8 cellular contexts compared by ENCODE assay signal in the genomic region with DNA sequence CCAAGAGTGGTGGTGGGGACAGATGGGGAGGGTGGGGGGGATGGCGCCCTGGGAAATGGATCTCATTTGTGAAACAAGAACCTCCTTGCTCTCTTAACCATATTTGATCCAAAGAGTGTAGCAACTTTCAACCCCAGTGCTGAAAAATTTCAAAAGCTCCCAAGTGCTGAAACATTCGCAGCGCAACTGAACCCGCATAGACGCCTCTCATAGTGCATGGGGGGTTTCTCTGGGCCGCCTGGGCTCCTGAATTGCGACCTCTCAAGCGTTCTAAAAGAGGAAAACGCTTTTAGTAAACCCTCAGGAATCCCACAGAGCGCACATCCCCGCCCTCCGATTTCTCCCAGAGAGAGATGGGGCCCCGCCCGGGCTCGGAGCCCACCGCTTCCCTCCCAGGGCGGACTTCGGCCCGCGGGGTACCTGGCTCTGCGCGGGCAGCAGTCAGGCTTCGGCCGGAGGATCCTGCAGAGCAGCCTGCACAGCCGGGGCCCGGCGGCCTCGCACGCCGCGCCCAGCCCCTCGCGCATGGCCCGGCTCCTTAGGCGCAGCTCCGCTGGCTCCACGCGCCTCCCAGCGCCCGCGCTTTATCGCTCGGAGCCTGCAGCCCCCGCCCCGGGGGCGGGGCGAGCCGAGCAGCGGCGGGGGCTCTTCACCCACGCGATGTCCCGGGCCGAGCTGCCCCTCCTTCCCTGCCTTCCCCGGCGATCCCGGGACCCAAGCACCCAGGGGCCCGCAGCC. TPM values are rescaled to one million over a fixed set of nuclear protein-coding genes. Genes with fewer than 3 reads are reported as not detected.
DNase-seq lines count a peak whose midpoint lies in the region; ATAC-seq and TF ChIP-seq lines count a peak whose summit lies in the region.

No MANE protein-coding gene starts in this region.

- no peaks in the 10 kb centered on the region for H3K9me3 ChIP-seq in CD4-positive, alpha-beta memory T cell (ENCODE audit: control insufficient read depth in 1 of 2, low read length in 2 of 2)
- H3K9me3 ChIP-seq in esophagus muscularis mucosa, result no peaks in the 10 kb centered on the region

- no peak overlapping the region for H3K27ac ChIP-seq in CD4-positive, alpha-beta memory T cell (ENCODE audit: low read depth, low read length)
- H3K27ac ChIP-seq in esophagus muscularis mucosa (replicated peaks in 1 of 4), result no peak overlapping the region

- no peak for ATAC-seq in HG02678 (IDR thresholded peaks at IDR 0.05; ENCODE audit: unreplicated experiment)

- H3K4me3 Mint-ChIP-seq in CD4-positive, alpha-beta memory T cell, result peak overlapping the region; percentile 20 to 75 (median 51)
- peak overlapping the region; percentile 71 for H3K4me3 Mint-ChIP-seq in nephron progenitor cell

- no peaks in the 10 kb centered on the region for H3K36me3 ChIP-seq in CD4-positive, alpha-beta memory T cell (ENCODE audit: insufficient read depth, low read length)
- no peaks in the 10 kb centered on the region for H3K36me3 ChIP-seq in esophagus muscularis mucosa

- TF ChIP-seq CTCF in esophagus muscularis mucosa (IDR thresholded peaks at IDR 0.05) (no peak), nephron progenitor cell (IDR thresholded peaks at IDR 0.05) (no peak)

- no peaks in the 10 kb centered on the region for H3K9me3 Mint-ChIP-seq in CD4-positive, alpha-beta memory T cell
- no peaks in the 10 kb centered on the region for H3K9me3 Mint-ChIP-seq in nephron progenitor cell

- POLR2A ChIA-PET in CD4-positive, alpha-beta memory T cell (lab: Charles Lee; ENCODE audit: partially characterized antibody), result no interaction called here

- no peak overlapping the region for H3K4me3 ChIP-seq in CD4-positive, alpha-beta memory T cell (ENCODE audit: low read length in 2 of 2)
- H3K4me3 ChIP-seq in esophagus muscularis mucosa, result peak overlapping the region; percentile 38 to 53 (median 44)

- intact Hi-C loops in CD4-positive, alpha-beta memory T cell (cut with micrococcal nuclease), result no loop called here
- intact Hi-C loops in esophagus muscularis mucosa (cut with DNase I), result no loop called here

- peaks cover 34 to 56% of the 10 kb centered on the region in 2 donors for H3K27me3 Mint-ChIP-seq in CD4-positive, alpha-beta memory T cell
- H3K27me3 Mint-ChIP-seq in nephron progenitor cell (ENCODE audit: low read depth, poor library complexity), result peaks cover 64% of the 10 kb centered on the region

- TF ChIP-seq POLR2A in esophagus muscularis mucosa (IDR thresholded peaks at IDR 0.05; ENCODE audit: low read depth), result no peak

- DNase-seq in CD4-positive, alpha-beta memory T cell, result no peak
- DNase-seq in NCI-H2227 (lab: John Stamatoyannopoulos, UW; ENCODE audit: unreplicated experiment), result peak; percentile 77
- no peak for DNase-seq in esophagus muscularis mucosa (ENCODE audit: extremely low spot score)
- peak; percentile 68 for DNase-seq in nephron progenitor cell
- DNase-seq in foreskin melanocyte, result no peak
- DNase-seq in hippocampal formation (lab: John Stamatoyannopoulos, UW), result no peak
- DNase-seq in activated CD4-positive, CD25-positive, alpha-beta regulatory T cell treated with anti-CD3 and anti-CD28 coated beads, Interleukin-2, amount 50 U/mL, for 72 hours, result no peak

- H3K27me3 ChIP-seq in CD4-positive, alpha-beta memory T cell (ENCODE audit: insufficient read depth, low read length), result peaks cover 18% of the 10 kb centered on the region
- peaks cover 0 to 40% (median 13%) of the 10 kb centered on the region in 4 donors for H3K27me3 ChIP-seq in esophagus muscularis mucosa

- CTCF ChIA-PET in CD4-positive, alpha-beta memory T cell (lab: Charles Lee; ENCODE audit: partially characterized antibody), result interaction anchor here (1.1 to 1.8 kb wide), 3 partner anchors 9 to 37 kb away, joined by 3 to 5 read pairs (median 4); no protein-coding TSS in a partner anchor

- no peaks in the 10 kb centered on the region for H3K36me3 Mint-ChIP-seq in CD4-positive, alpha-beta memory T cell
- H3K36me3 Mint-ChIP-seq in nephron progenitor cell (ENCODE audit: low read depth), result no peaks in the 10 kb centered on the region

- 10% methylated on average over 21 of the region's 58 CpGs for WGBS in esophagus muscularis mucosa

- peaks cover 9% of the 10 kb centered on the region for H3K4me1 ChIP-seq in CD4-positive, alpha-beta memory T cell (ENCODE audit: insufficient read depth, low read length)
- peaks cover 9 to 15% (median 13%) of the 10 kb centered on the region in 4 donors for H3K4me1 ChIP-seq in esophagus muscularis mucosa

- H3K27ac Mint-ChIP-seq in CD4-positive, alpha-beta memory T cell, result no peak overlapping the region
- no peak overlapping the region for H3K27ac Mint-ChIP-seq in nephron progenitor cell

- peaks cover 4 to 11% (median 8%) of the 10 kb centered on the region in 4 donors for H3K4me1 Mint-ChIP-seq in CD4-positive, alpha-beta memory T cell
- H3K4me1 Mint-ChIP-seq in nephron progenitor cell, result peaks cover 4% of the 10 kb centered on the region

- no peak for TF ChIP-seq EP300 in esophagus muscularis mucosa (IDR thresholded peaks at IDR 0.05)

RNA-seq across cellular contexts. Expression of a gene that starts 7.0 kb away (rescaled TPM):
- under 1 TPM; 0.09 to 0.11 TPM for total RNA-seq in CD4-positive, alpha-beta memory T cell
- polyA plus RNA-seq in CD4-positive, alpha-beta memory T cell, result under 1 TPM in 1 of 2 donors, not detected in 1; 0.14 TPM
- total RNA-seq in esophagus muscularis mucosa, result under 1 TPM in 3 of 4 donors, not detected in 1; 0.13 to 0.69 (median 0.33) TPM

Comparison
In these comparisons a context has a peak if more than half of its experiments do, and no peak if none do; other contexts are left out.
1. DNase-seq: peak in NCI-H2227 (single experiment) and nephron progenitor cell (single experiment); none in CD4-positive, alpha-beta memory T cell (0 of 5), esophagus muscularis mucosa (single experiment), foreskin melanocyte (single experiment), hippocampal formation (0 of 2) and activated CD4-positive, CD25-positive, alpha-beta regulatory T cell treated with anti-CD3 and anti-CD28 coated beads, Interleukin-2, amount 50 U/mL, for 72 hours (single experiment).
2. H3K4me3 ChIP-seq: peak in esophagus muscularis mucosa (4 of 4); none in CD4-positive, alpha-beta memory T cell (0 of 2).